In genomic region chr20:8144282-8145245, GRCh38 we compare ENCODE assay signal across 9 cellular contexts. TPM values are rescaled to one million over a fixed set of nuclear protein-coding genes. Genes with fewer than 3 reads are reported as not detected.
DNase-seq lines count a peak whose midpoint lies in the region; ATAC-seq and TF ChIP-seq lines count a peak whose summit lies in the region.
"Had no signal": no experiment of that assay in that cellular context is flagged by ENCODE, and none has a peak within 500 bp of the region (broad histone marks: within the 10 kb centered on the region; RNA-seq: fewer than 3 reads in every experiment).

No MANE protein-coding gene starts in this region.

- no TSS peak for BruUV-seq in Caco-2 (replicated peaks; lab: Mats Ljungman, UMichigan)

- H3K27ac ChIP-seq in HEK293 (ENCODE audit: extremely low read depth, low read depth, low read length) (no peak overlapping the region), thyroid gland (no peak overlapping the region)

- WGBS in thyroid gland, 2 donors: 81 to 83% methylated on average over 13 of the region's 13 CpGs

- peaks cover 22% of the 10 kb centered on the region for H3K36me3 Mint-ChIP-seq in Caco-2 (ENCODE audit: insufficient read depth, unreplicated experiment)

- intact Hi-C loops in left ventricle myocardium superior (cut with micrococcal nuclease): no loop called here
- intact Hi-C loops in thyroid gland (cut with DNase I): no loop called here
- intact Hi-C loops in Caco-2 (cut with micrococcal nuclease; ENCODE audit: unreplicated experiment): no loop called here

- H3K27me3 ChIP-seq in thyroid gland (no peaks in the 10 kb centered on the region), Caco-2 (replicated peaks; ENCODE audit: control insufficient read depth, insufficient read depth, low read length) (no peaks in the 10 kb centered on the region)

- ATAC-seq in left ventricle myocardium superior: peak; percentile 26

- H3K4me3 ChIP-seq in HEK293 (ENCODE audit: low read depth, low read length): no peak overlapping the region
- no peak overlapping the region for H3K4me3 ChIP-seq in thyroid gland (replicated peaks in 1 of 3)
- no peak overlapping the region for H3K4me3 ChIP-seq in Caco-2 (ENCODE audit: low read depth, low read length)

- H3K4me1 ChIP-seq in HEK293 (ENCODE audit: control insufficient read depth, insufficient read depth, low read length): no peaks in the 10 kb centered on the region
- H3K4me1 ChIP-seq in thyroid gland: no peaks in the 10 kb centered on the region
- H3K4me1 ChIP-seq in Caco-2: no peaks in the 10 kb centered on the region

- H3K4me1 Mint-ChIP-seq in Caco-2 (ENCODE audit: low read depth, unreplicated experiment): peaks cover 20% of the 10 kb centered on the region

- H3K9me3 ChIP-seq in HEK293 (ENCODE audit: control insufficient read depth, insufficient read depth, low read depth, low read length) (no peaks in the 10 kb centered on the region), thyroid gland (no peaks in the 10 kb centered on the region), Caco-2 (no peaks in the 10 kb centered on the region)

- no peaks in the 10 kb centered on the region for H3K9me3 Mint-ChIP-seq in Caco-2 (ENCODE audit: unreplicated experiment)

- H3K27me3 Mint-ChIP-seq in Caco-2 (ENCODE audit: insufficient read depth, unreplicated experiment): no peaks in the 10 kb centered on the region

- H3K27ac Mint-ChIP-seq in Caco-2 (ENCODE audit: unreplicated experiment): no peak overlapping the region

- POLR2A ChIA-PET in HEK293 (lab: Yijun Ruan, JAX): no interaction called here
- POLR2A ChIA-PET in Caco-2 (lab: Charles Lee): no interaction called here

- DNase-seq in AG20443 (ENCODE audit: low spot score) (peak; percentile 68), left ventricle myocardium superior (no peak), pons (ENCODE audit: low spot score) (no peak), thyroid gland (no peak), Caco-2 (no peak)
- peak; percentile 3 for DNase-seq in activated gamma-delta T cell treated with anti-CD3 and anti-CD28 coated beads, Interleukin-2, amount 50 U/mL, for 16 hours (ENCODE audit: low read depth)
- no peak for DNase-seq in stimulated activated CD4-positive, alpha-beta T cell treated with anti-CD3 and anti-CD28 coated beads, Interleukin-4, amount 100 ng/mL, for 1 hour
- DNase-seq: effector CD8-positive, alpha-beta T cell had no signal

- TF ChIP-seq CTCF in HEK293 (tag by site-specific recombination; IDR thresholded peaks at IDR 0.05): no peak
- TF ChIP-seq CTCF in thyroid gland (IDR thresholded peaks at IDR 0.05): no peak
- no peak for TF ChIP-seq CTCF in Caco-2 (IDR thresholded peaks at IDR 0.05; ENCODE audit: insufficient read depth in 1 of 2, low read depth in 1 of 2, low read length in 1 of 2, severe bottlenecking in 1 of 2, unreplicated experiment in 1 of 2)

- H3K4me3 Mint-ChIP-seq in Caco-2 (ENCODE audit: unreplicated experiment): no peak overlapping the region

- no peak for TF ChIP-seq POLR2A in thyroid gland (IDR thresholded peaks at IDR 0.05)

- no peaks in the 10 kb centered on the region for H3K36me3 ChIP-seq in HEK293 (ENCODE audit: control insufficient read depth in 2 of 2, insufficient read depth in 1 of 2, low read length in 2 of 2)
- H3K36me3 ChIP-seq in thyroid gland: no peaks in the 10 kb centered on the region
- no peaks in the 10 kb centered on the region for H3K36me3 ChIP-seq in Caco-2 (ENCODE audit: control insufficient read depth, insufficient read depth, low read length)

- CTCF ChIA-PET in HEK293 (lab: Yijun Ruan, JAX) (no interaction called here), Caco-2 (lab: Charles Lee) (no interaction called here)

TF ChIP-seq in HEK293, 187 proteins besides CTCF, POLR2A, EP300 and RAD21:
- TF ChIP-seq KLF7 (tag by site-specific recombination; IDR thresholded peaks at IDR 0.05; ENCODE audit: borderline replicate concordance): no peak
- TF ChIP-seq ZNF529 (tag by site-specific recombination; IDR thresholded peaks at IDR 0.05; ENCODE audit: insufficient replicate concordance): no peak
- no peak for TF ChIP-seq IKZF3 (tag by site-specific recombination; IDR thresholded peaks at IDR 0.05)
- no peak for TF ChIP-seq ZNF274 (IDR thresholded peaks at IDR 0.05; ENCODE audit: low read length)
- no peak for TF ChIP-seq ZNF274 (tag by site-specific recombination; IDR thresholded peaks at IDR 0.05; ENCODE audit: borderline replicate concordance)
- peak; percentile 90; the same call in 1 of the 2 replicates for TF ChIP-seq HOXD13 (CRISPR knock-in tag; IDR thresholded peaks at IDR 0.05; ENCODE audit: borderline replicate concordance)
- TF ChIP-seq ZNF433 (tag by site-specific recombination; IDR thresholded peaks at IDR 0.05; ENCODE audit: low read depth): no peak
- TF ChIP-seq ZNF785 (tag by site-specific recombination; IDR thresholded peaks at IDR 0.05): no peak

RNA-seq across cellular contexts. Expression of gene PLCB1, which starts 12.5 kb away (rescaled TPM):
- 7.7 TPM for total RNA-seq in left ventricle myocardium superior
- total RNA-seq in thyroid gland: 10 to 100 TPM in 2 of 4 donors, 1 to 10 TPM in 2; 7.3 to 14.1 (median 11.0) TPM
- 101 and 105 TPM in 2 replicates for total RNA-seq in Caco-2 (2022)

Comparison
In these comparisons a context has a peak if more than half of its experiments do, and no peak if none do; other contexts are left out.
1. DNase-seq: peak in AG20443 (single experiment) and activated gamma-delta T cell treated with anti-CD3 and anti-CD28 coated beads, Interleukin-2, amount 50 U/mL, for 16 hours (single experiment); none in left ventricle myocardium superior (single experiment), pons (single experiment), stimulated activated CD4-positive, alpha-beta T cell treated with anti-CD3 and anti-CD28 coated beads, Interleukin-4, amount 100 ng/mL, for 1 hour (single experiment), thyroid gland (0 of 2) and Caco-2 (0 of 2).